ENCODE assay signal across 8 cellular contexts in the genomic region with DNA sequence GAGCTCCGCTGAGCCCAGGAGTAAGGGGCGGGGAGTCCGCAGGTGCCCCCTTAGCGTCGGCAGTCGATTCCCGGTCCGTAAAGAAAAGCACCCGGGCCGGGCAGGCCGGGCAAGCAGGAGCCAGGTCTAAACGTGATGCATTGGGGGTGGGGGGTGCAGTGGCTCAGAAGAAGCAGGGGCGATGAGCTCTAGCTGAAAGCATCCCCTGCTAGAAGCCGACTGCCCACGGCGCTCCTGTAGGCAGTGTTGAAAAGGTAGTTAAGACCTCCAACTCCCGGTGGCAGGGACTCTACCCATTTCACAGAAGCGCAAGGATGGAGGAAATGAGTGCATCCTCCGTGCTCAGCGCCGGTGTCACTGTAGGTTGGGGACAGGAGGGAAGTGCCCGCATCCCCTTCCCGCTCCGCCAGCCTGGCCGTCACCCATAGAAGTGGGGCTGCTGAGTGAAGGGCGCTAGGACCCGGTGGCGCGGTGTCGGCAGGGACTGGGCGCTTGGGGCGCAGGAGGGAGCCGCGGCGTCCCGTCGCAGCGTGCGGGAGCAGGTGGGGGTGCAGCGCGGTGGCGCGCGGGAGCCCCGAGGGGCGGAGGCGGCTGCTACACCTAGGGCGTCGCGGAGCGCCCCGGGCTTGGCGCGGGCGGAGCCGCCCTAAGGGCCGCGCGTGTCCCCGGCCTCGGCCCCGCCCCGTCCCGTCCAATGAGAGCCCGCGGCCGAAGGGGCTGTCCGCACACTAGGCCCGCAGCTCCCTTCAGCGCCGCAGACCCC. TPM values are rescaled to one million over a fixed set of nuclear protein-coding genes. Genes with fewer than 3 reads are reported as not detected.
DNase-seq lines count a peak whose midpoint lies in the region; ATAC-seq, FAIRE-seq and TF ChIP-seq lines count a peak whose summit lies in the region.

Gene WNT2B, plus strand, starts transcription at position 724 of the 763 bp plus-strand sequence. CDS start 298 bp downstream, outside the sequence.

- peak; percentile 51 for ATAC-seq in HG02588 (IDR thresholded peaks at IDR 0.05; ENCODE audit: unreplicated experiment)
- ATAC-seq in HG03039 (IDR thresholded peaks at IDR 0.05; ENCODE audit: unreplicated experiment) = no peak

- peak within 1 kb of the TSS; percentile 83 for H3K4me2 ChIP-seq in astrocyte (ENCODE audit: low read length)

- no peak within 1 kb of the TSS for H3K27ac ChIP-seq in astrocyte (ENCODE audit: low read depth, low read length)
- H3K27ac ChIP-seq in small intestine (ENCODE audit: low read depth in 1 of 2, low read length in 1 of 2) = peak within 1 kb of the TSS in 1 of 2 donors; percentile 41

- H3K9me3 ChIP-seq in astrocyte (ENCODE audit: insufficient read depth, low read depth, low read length) (no peaks in the 10 kb centered on the region), iPS-15b (ENCODE audit: control insufficient read depth, insufficient read depth, low read length) (no peaks in the 10 kb centered on the region), small intestine (ENCODE audit: control insufficient read depth, low read depth) (no peaks in the 10 kb centered on the region)

- H3K27me3 Mint-ChIP-seq in astrocyte (ENCODE audit: low read depth, unreplicated experiment) = peaks cover 54% of the 10 kb centered on the region

- FAIRE-seq in astrocyte (lab: Jason Lieb, UNC) (no peak), small intestine (lab: Jason Lieb, UNC) (no peak)

- H3K79me2 ChIP-seq in astrocyte (ENCODE audit: insufficient read depth, low read length) = no peaks in the 10 kb centered on the region

- H3K27ac Mint-ChIP-seq in astrocyte (ENCODE audit: unreplicated experiment) = peak within 1 kb of the TSS; percentile 60

- H3K4me1 ChIP-seq in astrocyte (ENCODE audit: insufficient read depth, low read length) = peaks cover 11% of the 10 kb centered on the region
- peaks cover 9% of the 10 kb centered on the region for H3K4me1 ChIP-seq in iPS-15b (ENCODE audit: control insufficient read depth, insufficient read depth, low read length)
- H3K4me1 ChIP-seq in small intestine (ENCODE audit: control insufficient read depth in 2 of 2, insufficient read depth in 1 of 2, low read depth in 1 of 2, low read length in 1 of 2) = no peaks in the 10 kb centered on the region

- no peaks in the 10 kb centered on the region for H3K9me3 Mint-ChIP-seq in astrocyte (ENCODE audit: unreplicated experiment)

- no peak for TF ChIP-seq CTCF in astrocyte (IDR thresholded peaks at IDR 0.05; ENCODE audit: insufficient read depth, low read depth, low read length)

- H3K36me3 ChIP-seq in astrocyte (ENCODE audit: insufficient read depth, low read length) = no peaks in the 10 kb centered on the region
- no peaks in the 10 kb centered on the region for H3K36me3 ChIP-seq in iPS-15b (ENCODE audit: control insufficient read depth, insufficient read depth, low read length)
- H3K36me3 ChIP-seq in small intestine (ENCODE audit: control insufficient read depth in 2 of 2, insufficient read depth in 2 of 2, low read length in 2 of 2) = no peaks in the 10 kb centered on the region

- peaks cover 17% of the 10 kb centered on the region for H3K4me1 Mint-ChIP-seq in astrocyte (ENCODE audit: low read depth, unreplicated experiment)

- H2AFZ ChIP-seq in astrocyte (ENCODE audit: low read depth, low read length) = peak within 1 kb of the TSS; percentile 51

- H3K4me3 ChIP-seq in astrocyte (ENCODE audit: insufficient read depth, low read depth, low read length) = peak within 1 kb of the TSS; percentile 40
- H3K4me3 ChIP-seq in iPS-15b (ENCODE audit: low read depth, low read length) = peak within 1 kb of the TSS; percentile 93
- peak within 1 kb of the TSS; percentile 45 to 52 for H3K4me3 ChIP-seq in small intestine (ENCODE audit: low read depth in 1 of 2, low read length in 2 of 2)

- peak; percentile 53 for DNase-seq in DMS53 (lab: John Stamatoyannopoulos, UW)
- DNase-seq in T-helper 1 cell = peak in 4 of 5 donors; percentile 35 to 49 (median 45)
- no peak for DNase-seq in astrocyte (ENCODE audit: low read depth)
- DNase-seq in small intestine = peak; percentile 42
- DNase-seq in medulla oblongata (ENCODE audit: extremely low spot score) = no peak

- peak within 1 kb of the TSS; percentile 80 for H3K4me3 Mint-ChIP-seq in astrocyte (ENCODE audit: unreplicated experiment)

- 0 to 1% (median 1%) methylated on average over 49 to 71 of the region's 71 CpGs for WGBS in small intestine, 3 donors

- H3K27me3 ChIP-seq in astrocyte (ENCODE audit: insufficient read depth, low read length) = peaks cover 96% of the 10 kb centered on the region
- H3K27me3 ChIP-seq in iPS-15b (ENCODE audit: control insufficient read depth, insufficient read depth, low read length) = peaks cover 91% of the 10 kb centered on the region
- H3K27me3 ChIP-seq in small intestine (ENCODE audit: control insufficient read depth in 2 of 2, insufficient read depth in 2 of 2, low read length in 2 of 2) = no peaks in the 10 kb centered on the region

- no peaks in the 10 kb centered on the region for H3K36me3 Mint-ChIP-seq in astrocyte (ENCODE audit: low read depth, unreplicated experiment)

- peaks cover 12% of the 10 kb centered on the region for H4K20me1 ChIP-seq in astrocyte (ENCODE audit: insufficient read depth, low read length)

- H3K9ac ChIP-seq in astrocyte (ENCODE audit: low read length) = peak within 1 kb of the TSS; percentile 7
- H3K9ac ChIP-seq in iPS-15b (ENCODE audit: low read depth, low read length) = no peak within 1 kb of the TSS

RNA-seq across cellular contexts. Expression of gene WNT2B, which starts in this region (rescaled TPM):
- total RNA-seq in astrocyte = 18.0 and 18.5 TPM in 2 replicates
- 1 to 10 TPM; 1.6 to 3.6 (median 3.6) TPM for polyA plus RNA-seq in small intestine

Comparison
In these comparisons a context has a peak if more than half of its experiments do, and no peak if none do; other contexts are left out.
1. DNase-seq: peak in DMS53 (single experiment), T-helper 1 cell (4 of 5) and small intestine (single experiment); none in astrocyte (single experiment) and medulla oblongata (single experiment).
2. H3K4me3 ChIP-seq: peak in every context shown above with its lines; median percentile 93 in iPS-15b; 48 in small intestine; 40 in astrocyte.